ENCODE assay signal across 9 cellular contexts in genomic region chr11:13135385-13136271, GRCh38.
DNase-seq lines count a peak whose midpoint lies in the region; ATAC-seq lines count a peak whose summit lies in the region.
"Had no signal": no experiment of that assay in that cellular context is flagged by ENCODE, and none has a peak within 500 bp of the region (broad histone marks: within the 10 kb centered on the region; RNA-seq: fewer than 3 reads in every experiment).

No MANE protein-coding gene starts in this region.

- no peak for ATAC-seq in GM18519 (IDR thresholded peaks at IDR 0.05; ENCODE audit: low FRiP score, unreplicated experiment)

- DNase-seq in GM03348 (ENCODE audit: low spot score), result peak; percentile 53
- DNase-seq in NCI-H226, result peak; percentile 82
- peak; percentile 41 for DNase-seq in dermis blood vessel endothelial cell
- DNase-seq in non-pigmented ciliary epithelial cell (ENCODE audit: low read depth), result peak; percentile 93
- DNase-seq in activated CD4-positive, CD25-positive, alpha-beta regulatory T cell (lab: John Stamatoyannopoulos, UW), result no peak
- no peak for DNase-seq in SIG-M5 treated with dmso at 0.1 percent for 504 hours (lab: John Stamatoyannopoulos, UW; ENCODE audit: unreplicated experiment)
- no peak for DNase-seq in activated CD4-positive, alpha-beta T cell treated with anti-CD3 and anti-CD28 coated beads for 4 hours
- DNase-seq: heart right ventricle had no signal

Comparison
In these comparisons a context has a peak if more than half of its experiments do, and no peak if none do; other contexts are left out.
1. DNase-seq: peak in GM03348 (single experiment), NCI-H226 (single experiment), dermis blood vessel endothelial cell (single experiment) and non-pigmented ciliary epithelial cell (single experiment); none in activated CD4-positive, CD25-positive, alpha-beta regulatory T cell (0 of 4), SIG-M5 treated with dmso at 0.1 percent for 504 hours (single experiment) and activated CD4-positive, alpha-beta T cell treated with anti-CD3 and anti-CD28 coated beads for 4 hours (0 of 2).